10 cellular contexts compared by ENCODE assay signal in genomic region chr15:90988249-90988648, GRCh38. TPM values are rescaled to one million over a fixed set of nuclear protein-coding genes. Genes with fewer than 3 reads are reported as not detected.
DNase-seq lines count a peak whose midpoint lies in the region; ATAC-seq, FAIRE-seq and TF ChIP-seq lines count a peak whose summit lies in the region.
"Had no signal": no experiment of that assay in that cellular context is flagged by ENCODE, and none has a peak within 500 bp of the region (broad histone marks: within the 10 kb centered on the region; RNA-seq: fewer than 3 reads in every experiment).

No MANE protein-coding gene starts in this region.

- no peak for TF ChIP-seq EP300 in esophagus muscularis mucosa (IDR thresholded peaks at IDR 0.05)

- DNase-seq in GM19239 (ENCODE audit: insufficient read length, low spot score) (no peak), germinal center (ENCODE audit: low spot score) (peak; percentile 15), NCI-H146 (lab: John Stamatoyannopoulos, UW) (no peak), NOMO-1 treated with dmso at 0.1 percent for 144 hours (lab: John Stamatoyannopoulos, UW; ENCODE audit: unreplicated experiment) (no peak), esophagus muscularis mucosa (ENCODE audit: extremely low spot score) (no peak)
- DNase-seq: body of pancreas, lower lobe of right lung had no signal

- 78% methylated on average over 6 of the region's 6 CpGs for WGBS in esophagus muscularis mucosa

- peak; percentile 64 for FAIRE-seq in GM19239 (lab: Jason Lieb, UNC)

- peak; percentile 70 for ATAC-seq in SK-N-SH treated with all-trans-retinoic acid at 6 μM for 48 hours
- no peak for ATAC-seq in HG02678 (IDR thresholded peaks at IDR 0.05; ENCODE audit: unreplicated experiment)
- ATAC-seq: body of pancreas, lower lobe of right lung had no signal

- intact Hi-C loops in esophagus muscularis mucosa (cut with DNase I), result no loop called here

- TF ChIP-seq POLR2A in esophagus muscularis mucosa (IDR thresholded peaks at IDR 0.05; ENCODE audit: low read depth), result no peak

- H3K27ac ChIP-seq in ACC112 (ENCODE audit: low read depth, low read length) (no peak overlapping the region), esophagus muscularis mucosa (replicated peaks in 1 of 4) (no peak overlapping the region)
- H3K27ac ChIP-seq: body of pancreas, lower lobe of right lung had no signal

- TF ChIP-seq CTCF in esophagus muscularis mucosa (IDR thresholded peaks at IDR 0.05), result no peak

- H3K27me3 ChIP-seq in ACC112 (ENCODE audit: insufficient read depth, low read length) (no peaks in the 10 kb centered on the region), esophagus muscularis mucosa (no peaks in the 10 kb centered on the region)
- H3K27me3 ChIP-seq: body of pancreas had no signal

- H3K4me3 ChIP-seq in ACC112 (ENCODE audit: low read depth, low read length) (no peak overlapping the region), esophagus muscularis mucosa (no peak overlapping the region)
- H3K4me3 ChIP-seq: body of pancreas, lower lobe of right lung had no signal

- H3K9me3 ChIP-seq in esophagus muscularis mucosa, result no peaks in the 10 kb centered on the region
- H3K9me3 ChIP-seq: body of pancreas, lower lobe of right lung had no signal

- H2AFZ ChIP-seq in ACC112 (ENCODE audit: low read length, unreplicated experiment), result peak overlapping the region; percentile 48

- peaks cover 7% of the 10 kb centered on the region; the same call in 1 of the 2 replicates for H3K36me3 ChIP-seq in ACC112 (ENCODE audit: insufficient read depth, low read length)
- H3K36me3 ChIP-seq in esophagus muscularis mucosa, result no peaks in the 10 kb centered on the region
- H3K36me3 ChIP-seq: lower lobe of right lung had no signal

- H3K4me1 ChIP-seq in ACC112 (ENCODE audit: control insufficient read depth, insufficient read depth, low read length, unreplicated experiment) (peaks cover 23% of the 10 kb centered on the region), esophagus muscularis mucosa (peaks cover 0 to 3% (median 2%) of the 10 kb centered on the region in 4 donors)
- H3K4me1 ChIP-seq: lower lobe of right lung had no signal

- peaks cover 95% of the 10 kb centered on the region for H3K79me2 ChIP-seq in ACC112 (ENCODE audit: control insufficient read depth, insufficient read depth, low read length, unreplicated experiment)

TF ChIP-seq in SK-N-SH treated with all-trans-retinoic acid at 6 μM for 48 hours, 23 proteins besides CTCF, POLR2A, EP300 and RAD21:
- TF ChIP-seq PATZ1 (CRISPR knock-in tag; IDR thresholded peaks at IDR 0.05; ENCODE audit: borderline replicate concordance) (no peak), SNAI2 (CRISPR knock-in tag; IDR thresholded peaks at IDR 0.05) (no peak), TOX (CRISPR knock-in tag; IDR thresholded peaks at IDR 0.05; ENCODE audit: borderline replicate concordance) (no peak), CSRNP3 (CRISPR knock-in tag; IDR thresholded peaks at IDR 0.05) (no peak), ZFP30 (CRISPR knock-in tag; IDR thresholded peaks at IDR 0.05) (no peak), PPARA (CRISPR knock-in tag; IDR thresholded peaks at IDR 0.05; ENCODE audit: borderline replicate concordance) (no peak), ESRRG (CRISPR knock-in tag; IDR thresholded peaks at IDR 0.05) (no peak), ZNF565 (CRISPR knock-in tag; conservative IDR thresholded peaks at IDR 0.05; ENCODE audit: low read depth) (no peak), GLIS3 (CRISPR knock-in tag; IDR thresholded peaks at IDR 0.05) (no peak), ARNTL (CRISPR knock-in tag; IDR thresholded peaks at IDR 0.05; ENCODE audit: borderline replicate concordance, low read depth) (no peak), TSHZ2 (CRISPR knock-in tag; IDR thresholded peaks at IDR 0.05) (no peak), ZNF8 (CRISPR knock-in tag; IDR thresholded peaks at IDR 0.05) (no peak), POU6F1 (CRISPR knock-in tag; IDR thresholded peaks at IDR 0.05; ENCODE audit: borderline replicate concordance, low read depth) (no peak), CREB5 (CRISPR knock-in tag; IDR thresholded peaks at IDR 0.05; ENCODE audit: low read depth) (no peak), TCF4 (CRISPR knock-in tag; IDR thresholded peaks at IDR 0.05; ENCODE audit: borderline replicate concordance) (no peak), BACH2 (CRISPR knock-in tag; IDR thresholded peaks at IDR 0.05; ENCODE audit: borderline replicate concordance) (no peak)

RNA-seq across cellular contexts. Expression of gene PRC1, which starts 6.1 kb away (rescaled TPM):
- 1 to 10 TPM; 4.0 to 5.8 (median 4.6) TPM for total RNA-seq in esophagus muscularis mucosa

RNA-seq across cellular contexts. Expression of gene RCCD1, which starts 33.6 kb away (rescaled TPM):
- total RNA-seq in esophagus muscularis mucosa, result 10 to 100 TPM in 1 of 4 donors, 1 to 10 TPM in 3; 5.3 to 12.7 (median 9.2) TPM

RNA-seq across cellular contexts. Expression of gene VPS33B, which starts 34.1 kb away (rescaled TPM):
- 10 to 100 TPM in 2 of 4 donors, 1 to 10 TPM in 2; 9.5 to 11.4 (median 10.4) TPM for total RNA-seq in esophagus muscularis mucosa

RNA-seq across cellular contexts. Expression of gene UNC45A, which starts 53.2 kb away (rescaled TPM):
- total RNA-seq in esophagus muscularis mucosa, result 100 to 1,000 TPM in 1 of 4 donors, 10 to 100 TPM in 3; 88.6 to 113 (median 93.2) TPM

RNA-seq across cellular contexts. Expression of gene HDDC3, which starts 55.9 kb away (rescaled TPM):
- 1 to 10 TPM; 5.1 to 7.9 (median 6.0) TPM for total RNA-seq in esophagus muscularis mucosa
